8 cellular contexts compared by ENCODE assay signal in the genomic region with DNA sequence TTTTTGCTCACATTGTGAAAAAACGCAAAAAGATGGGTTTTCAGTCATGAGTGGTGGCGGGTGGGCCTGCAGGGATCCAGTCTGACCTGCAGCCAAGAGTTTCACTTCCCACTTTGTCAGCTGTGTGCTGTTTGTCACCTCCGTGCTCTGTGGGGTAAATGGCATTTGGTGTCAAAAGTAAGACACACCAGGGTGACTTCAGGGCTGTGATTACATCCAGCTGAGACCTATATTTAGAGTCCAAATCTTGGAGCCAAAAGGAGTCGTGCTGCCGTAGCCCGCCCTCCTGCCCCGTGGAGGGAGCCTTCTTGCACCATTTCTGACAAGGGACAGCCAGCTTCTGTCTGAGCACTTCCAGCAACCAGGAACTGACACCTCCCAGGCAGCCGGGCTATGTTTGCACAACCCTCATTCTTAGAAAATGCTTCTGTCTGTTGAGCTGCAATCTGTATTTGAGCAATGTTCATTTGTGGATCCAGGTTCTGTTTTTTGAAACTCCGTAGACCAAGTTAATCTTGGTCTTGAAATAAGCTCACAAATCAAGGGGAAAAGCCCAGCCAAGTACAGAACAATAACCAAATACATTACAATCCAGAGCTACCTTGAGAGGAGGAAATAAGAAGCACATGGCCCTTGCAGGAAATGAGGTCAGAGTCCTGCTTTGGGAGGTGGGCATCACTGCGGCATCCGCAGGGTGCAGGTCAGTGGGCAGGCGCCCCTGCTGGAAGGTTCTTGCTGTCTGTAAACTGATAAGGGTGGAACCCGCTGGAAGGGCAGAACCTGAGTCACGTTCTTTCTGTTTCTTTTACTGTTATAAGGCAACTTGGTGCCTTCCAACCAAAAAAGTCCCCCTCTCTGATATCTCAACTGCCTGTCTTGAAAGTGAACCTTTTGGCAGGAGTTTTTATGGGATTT. TPM values are rescaled to one million over a fixed set of nuclear protein-coding genes. Genes with fewer than 3 reads are reported as not detected.
DNase-seq lines count a peak whose midpoint lies in the region; ATAC-seq and TF ChIP-seq lines count a peak whose summit lies in the region.

No MANE protein-coding gene starts in this region.

- in situ Hi-C loops in HAP-1 (cut with MboI; ENCODE audit: low sequenced_read_pairs), result no loop called here

- peak; percentile 40 for ATAC-seq in GM21381 (IDR thresholded peaks at IDR 0.05; ENCODE audit: unreplicated experiment)
- ATAC-seq in lower lobe of right lung, result peak; percentile 76 to 84

- no TSS peak for BruUV-seq in Caco-2 (replicated peaks; lab: Mats Ljungman, UMichigan)

- H3K4me3 ChIP-seq in Caco-2 (ENCODE audit: low read depth, low read length), result no peak overlapping the region
- peak overlapping the region; percentile 21 for H3K4me3 ChIP-seq in lower lobe of right lung
- H3K4me3 ChIP-seq in HAP-1, result no peak overlapping the region

- no peaks in the 10 kb centered on the region for H3K4me1 Mint-ChIP-seq in Caco-2 (ENCODE audit: low read depth, unreplicated experiment)

- POLR2A ChIA-PET in Caco-2 (lab: Charles Lee), result no interaction called here

- H3K4me3 Mint-ChIP-seq in Caco-2 (ENCODE audit: unreplicated experiment), result peak overlapping the region; percentile 47

- H3K27me3 Mint-ChIP-seq in Caco-2 (ENCODE audit: insufficient read depth, unreplicated experiment), result peaks cover 7% of the 10 kb centered on the region

- H3K27ac ChIP-seq in KOPT-K1 (ENCODE audit: low read depth, low read length, poor library complexity, severe bottlenecking) (peak overlapping the region; percentile 99), lower lobe of right lung (peak overlapping the region; percentile 83)

- intact Hi-C loops in Caco-2 (cut with micrococcal nuclease; ENCODE audit: unreplicated experiment) (no loop called here), lower lobe of right lung (cut with DNase I) (no loop called here)

- DNase-seq in Caco-2 (no peak), cerebellar cortex (ENCODE audit: low spot score) (peak; percentile 41), lower lobe of right lung (peak; percentile 84), HAP-1 (ENCODE audit: low spot score in 2 of 2) (no peak)
- DNase-seq in activated CD4-positive, CD25-positive, alpha-beta regulatory T cell treated with anti-CD3 and anti-CD28 coated beads, Interleukin-2, amount 50 U/mL, for 16 hours (ENCODE audit: low read depth, low spot score), result peak; percentile 59
- DNase-seq in stimulated activated CD8-positive, alpha-beta memory T cell treated with anti-CD3 and anti-CD28 coated beads, Interleukin-12 subunit alpha, Interleukin-12 subunit beta, amount 100 ng/mL, for 4 hours (ENCODE audit: low read depth), result peak; percentile 58

- no peaks in the 10 kb centered on the region for H3K36me3 ChIP-seq in Caco-2 (ENCODE audit: control insufficient read depth, insufficient read depth, low read length)
- no peaks in the 10 kb centered on the region for H3K36me3 ChIP-seq in KOPT-K1 (ENCODE audit: insufficient read depth, low read length)
- no peaks in the 10 kb centered on the region for H3K36me3 ChIP-seq in lower lobe of right lung
- H3K36me3 ChIP-seq in HAP-1 (replicated peaks), result no peaks in the 10 kb centered on the region

- H3K36me3 Mint-ChIP-seq in Caco-2 (ENCODE audit: insufficient read depth, unreplicated experiment), result no peaks in the 10 kb centered on the region

- no peaks in the 10 kb centered on the region for H3K9me3 Mint-ChIP-seq in Caco-2 (ENCODE audit: unreplicated experiment)

- CTCF ChIA-PET in Caco-2 (lab: Charles Lee), result interaction anchor here (1.1 kb wide), 1 partner anchor 88 kb away, joined by 3 read pairs; no protein-coding TSS in a partner anchor

- H3K4me1 ChIP-seq in Caco-2 (0 out of 2 replicates have a peak, but pooled peaks cover 3% of the 10 kb centered on the region), lower lobe of right lung (peaks cover 97% of the 10 kb centered on the region), HAP-1 (no peaks in the 10 kb centered on the region)

- no peak overlapping the region for H3K27ac Mint-ChIP-seq in Caco-2 (ENCODE audit: unreplicated experiment)

- H3K27me3 ChIP-seq in Caco-2 (replicated peaks; ENCODE audit: control insufficient read depth, insufficient read depth, low read length), result no peaks in the 10 kb centered on the region
- H3K27me3 ChIP-seq in lower lobe of right lung (ENCODE audit: low read depth), result no peaks in the 10 kb centered on the region
- no peaks in the 10 kb centered on the region for H3K27me3 ChIP-seq in HAP-1 (ENCODE audit: low read depth)

- TF ChIP-seq CTCF in Caco-2 (IDR thresholded peaks at IDR 0.05; ENCODE audit: insufficient read depth in 1 of 2, low read depth in 1 of 2, low read length in 1 of 2, severe bottlenecking in 1 of 2, unreplicated experiment in 1 of 2) (no peak), lower lobe of right lung (IDR thresholded peaks at IDR 0.05) (peak; percentile 38)

- no peaks in the 10 kb centered on the region for H3K9me3 ChIP-seq in Caco-2
- no peaks in the 10 kb centered on the region for H3K9me3 ChIP-seq in KOPT-K1 (ENCODE audit: insufficient read depth, low read length, poor library complexity, severe bottlenecking)
- no peaks in the 10 kb centered on the region for H3K9me3 ChIP-seq in lower lobe of right lung
- H3K9me3 ChIP-seq in HAP-1, result no peaks in the 10 kb centered on the region

RNA-seq across cellular contexts. Expression of a gene that starts 14.4 kb away (rescaled TPM):
- total RNA-seq in Caco-2 (2022) (not detected in 2 replicates), lower lobe of right lung (74.9 TPM)

Comparison
In these comparisons a context has a peak if more than half of its experiments do, and no peak if none do; other contexts are left out.
1. DNase-seq: peak in activated CD4-positive, CD25-positive, alpha-beta regulatory T cell treated with anti-CD3 and anti-CD28 coated beads, Interleukin-2, amount 50 U/mL, for 16 hours (single experiment), cerebellar cortex (single experiment), lower lobe of right lung (single experiment) and stimulated activated CD8-positive, alpha-beta memory T cell treated with anti-CD3 and anti-CD28 coated beads, Interleukin-12 subunit alpha, Interleukin-12 subunit beta, amount 100 ng/mL, for 4 hours (single experiment); none in Caco-2 (0 of 2) and HAP-1 (0 of 2).
2. RNA of a gene that starts 14.4 kb away (total RNA-seq): 74.9 TPM in lower lobe of right lung (single experiment); not detected in Caco-2; every median in the first group is over 10 times any median in the second.